Comparison of ENCODE assay signal across 20 cellular contexts in the genomic region with DNA sequence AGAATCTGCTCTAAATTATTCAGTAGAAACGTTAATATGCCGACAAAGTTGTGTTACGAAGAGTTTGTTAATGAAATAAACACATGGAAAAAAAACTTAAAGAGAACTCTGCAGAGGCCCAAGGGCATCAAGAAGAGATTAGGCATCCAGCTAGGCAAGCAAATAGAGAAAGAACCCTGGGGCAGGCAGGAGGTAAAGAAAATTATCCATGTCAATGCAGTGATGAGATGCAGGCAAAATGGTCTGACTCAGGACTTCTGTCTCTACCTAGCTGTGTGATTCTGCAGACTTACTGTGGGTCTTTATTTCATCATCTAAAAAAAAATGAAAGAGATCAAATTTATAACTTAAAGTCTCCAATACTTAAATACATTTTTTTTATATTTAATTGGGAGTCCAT.
"Had no signal": no experiment of that assay in that cellular context is flagged by ENCODE, and none has a peak within 500 bp of the region (broad histone marks: within the 10 kb centered on the region; RNA-seq: fewer than 3 reads in every experiment).

No MANE protein-coding gene starts in this region.

- DNase-seq: dermis blood vessel endothelial cell; dorsolateral prefrontal cortex; effector CD4-positive, alpha-beta T cell; effector memory CD4-positive, alpha-beta T cell; foreskin keratinocyte; glutamatergic neuron; head of caudate nucleus; heart right ventricle; hippocampal formation; left cardiac atrium; left lung; left ventricle myocardium superior; lower lobe of right lung; mesenchymal stem cell; mucosa of descending colon; naive B cell; naive thymus-derived CD8-positive, alpha-beta T cell had no signal

- H3K4me1 ChIP-seq: esophagus muscularis mucosa, left lung, lower lobe of right lung had no signal

- H3K27ac Mint-ChIP-seq: mesothelial cell of epicardium; naive B cell; naive thymus-derived CD8-positive, alpha-beta T cell had no signal

- H3K4me3 ChIP-seq: coronary artery, dorsolateral prefrontal cortex, esophagus muscularis mucosa, heart right ventricle, left lung, lower lobe of right lung, mucosa of descending colon had no signal

- H3K4me3 Mint-ChIP-seq: mesothelial cell of epicardium; naive B cell; naive thymus-derived CD8-positive, alpha-beta T cell had no signal

- H3K36me3 ChIP-seq: esophagus muscularis mucosa, heart right ventricle, left lung, lower lobe of right lung had no signal

- H3K27me3 ChIP-seq: esophagus muscularis mucosa, foreskin keratinocyte, heart right ventricle, left lung had no signal

- H3K27ac ChIP-seq: coronary artery, dorsolateral prefrontal cortex, esophagus muscularis mucosa, foreskin keratinocyte, heart right ventricle, left lung, lower lobe of right lung had no signal

- H3K27me3 Mint-ChIP-seq: naive thymus-derived CD8-positive, alpha-beta T cell had no signal

- ATAC-seq: foreskin keratinocyte; heart right ventricle; left cardiac atrium; left lung; left ventricle myocardium superior; lower lobe of right lung; mucosa of descending colon; naive thymus-derived CD8-positive, alpha-beta T cell had no signal

- H3K4me1 Mint-ChIP-seq: mesothelial cell of epicardium; naive B cell; naive thymus-derived CD8-positive, alpha-beta T cell had no signal
